ENCODE assay signal across 29 cellular contexts in genomic region chr16:951660-952301, GRCh38. TPM values are rescaled to one million over a fixed set of nuclear protein-coding genes. Genes with fewer than 3 reads are reported as not detected.
A peak's percentile ranks its signal among the peaks of the same experiment; 100 is the strongest.
DNase-seq lines count a peak whose midpoint lies in the region; ATAC-seq and TF ChIP-seq lines count a peak whose summit lies in the region.
"Had no signal": no experiment of that assay in that cellular context is flagged by ENCODE, and none has a peak within 500 bp of the region (broad histone marks: within the 10 kb centered on the region; RNA-seq: fewer than 3 reads in every experiment).

No MANE protein-coding gene starts in this region.

- H3K36me3 ChIP-seq in psoas muscle (ENCODE audit: insufficient read depth in 1 of 2, low read depth in 1 of 2), result peaks cover 0 to 17% of the 10 kb centered on the region in 2 donors
- no peaks in the 10 kb centered on the region for H3K36me3 ChIP-seq in BE2C
- H3K36me3 ChIP-seq: thyroid gland had no signal

- H3K27ac Mint-ChIP-seq in chondrocyte (ENCODE audit: unreplicated experiment), result no peak overlapping the region
- H3K27ac Mint-ChIP-seq: activated naive CD8-positive, alpha-beta T cell treated with anti-CD3 and anti-CD28 coated beads, Interleukin-2, amount 10 ng/mL, durations not matched to agents 7 days and 5 days; activated T-helper 17 cell treated with anti-CD3 and anti-CD28 coated beads, Interleukin-2, amount 50 U/mL, for 72 hours; CD4-positive, alpha-beta T cell; naive thymus-derived CD8-positive, alpha-beta T cell had no signal

- H3K36me3 Mint-ChIP-seq in chondrocyte (ENCODE audit: low read depth), result peaks cover 17% of the 10 kb centered on the region

- no peak for TF ChIP-seq CTCF in C4-2B (conservative IDR thresholded peaks at IDR 0.05)
- no peak for TF ChIP-seq CTCF in chondrocyte (IDR thresholded peaks at IDR 0.05)
- TF ChIP-seq CTCF in psoas muscle (IDR thresholded peaks at IDR 0.05), result no peak
- no peak for TF ChIP-seq CTCF in BE2C (IDR thresholded peaks at IDR 0.05; ENCODE audit: low read depth, low read length)

- no peaks in the 10 kb centered on the region for H3K9me3 Mint-ChIP-seq in chondrocyte (ENCODE audit: low read depth)
- H3K9me3 Mint-ChIP-seq: activated naive CD8-positive, alpha-beta T cell treated with anti-CD3 and anti-CD28 coated beads, Interleukin-2, amount 10 ng/mL, durations not matched to agents 7 days and 5 days; activated T-helper 17 cell treated with anti-CD3 and anti-CD28 coated beads, Interleukin-2, amount 50 U/mL, for 72 hours; CD4-positive, alpha-beta T cell; naive thymus-derived CD8-positive, alpha-beta T cell had no signal

- H3K4me1 ChIP-seq in psoas muscle (no peaks in the 10 kb centered on the region), BE2C (no peaks in the 10 kb centered on the region)
- H3K4me1 ChIP-seq: gastrocnemius medialis, right atrium auricular region, thyroid gland had no signal

- no peaks in the 10 kb centered on the region for H3K27me3 Mint-ChIP-seq in chondrocyte (ENCODE audit: low read depth)
- H3K27me3 Mint-ChIP-seq: activated naive CD8-positive, alpha-beta T cell treated with anti-CD3 and anti-CD28 coated beads, Interleukin-2, amount 10 ng/mL, durations not matched to agents 7 days and 5 days; activated T-helper 17 cell treated with anti-CD3 and anti-CD28 coated beads, Interleukin-2, amount 50 U/mL, for 72 hours; brain; CD4-positive, alpha-beta T cell; naive thymus-derived CD8-positive, alpha-beta T cell had no signal

- H3K4me3 ChIP-seq in psoas muscle (no peak overlapping the region), BE2C (ENCODE audit: low read depth, low read length) (no peak overlapping the region)
- H3K4me3 ChIP-seq: gastrocnemius medialis, hepatocyte, right atrium auricular region, thyroid gland had no signal

- peaks cover 5% of the 10 kb centered on the region for H3K4me1 Mint-ChIP-seq in chondrocyte (ENCODE audit: low read depth)

- no peaks in the 10 kb centered on the region for H3K27me3 ChIP-seq in psoas muscle (ENCODE audit: insufficient read depth in 3 of 3, low read length in 2 of 3)
- no peaks in the 10 kb centered on the region for H3K27me3 ChIP-seq in BE2C
- H3K27me3 ChIP-seq: gastrocnemius medialis, hepatocyte, right atrium auricular region, thyroid gland had no signal

- H3K9me3 ChIP-seq in psoas muscle (no peaks in the 10 kb centered on the region), BE2C (no peaks in the 10 kb centered on the region)
- H3K9me3 ChIP-seq: gastrocnemius medialis, right atrium auricular region, SK-N-SH, thyroid gland had no signal

- ATAC-seq in psoas muscle (peak in 3 of 4 donors; percentile 19 to 84 (median 57)), HG03460 (IDR thresholded peaks at IDR 0.05; ENCODE audit: unreplicated experiment) (no peak), HG03280 (IDR thresholded peaks at IDR 0.05; ENCODE audit: unreplicated experiment) (no peak), HG03108 (IDR thresholded peaks at IDR 0.05; ENCODE audit: unreplicated experiment) (no peak)
- ATAC-seq: activated T-helper 17 cell treated with anti-CD3 and anti-CD28 coated beads, Interleukin-2, amount 50 U/mL, for 72 hours; gastrocnemius medialis; left ventricle myocardium superior; naive thymus-derived CD8-positive, alpha-beta T cell; stimulated activated naive CD8-positive, alpha-beta T cell treated with anti-CD3 and anti-CD28 coated beads, Interleukin-15, Interleukin-2, amounts not matched to agents 100 U/mL and 50 U/mL, for 24 hours had no signal

- H3K27ac ChIP-seq in C4-2B (peak overlapping the region; percentile 66), psoas muscle (no peak overlapping the region)
- H3K27ac ChIP-seq: gastrocnemius medialis, hepatocyte, KMS-11, right atrium auricular region, thyroid gland had no signal

- WGBS in psoas muscle, 3 donors, result 83 to 88% (median 87%) methylated on average over 22 of the region's 22 CpGs

- no peak overlapping the region for H3K4me3 Mint-ChIP-seq in chondrocyte (ENCODE audit: unreplicated experiment)
- H3K4me3 Mint-ChIP-seq: activated naive CD8-positive, alpha-beta T cell treated with anti-CD3 and anti-CD28 coated beads, Interleukin-2, amount 10 ng/mL, durations not matched to agents 7 days and 5 days; activated T-helper 17 cell treated with anti-CD3 and anti-CD28 coated beads, Interleukin-2, amount 50 U/mL, for 72 hours; CD4-positive, alpha-beta T cell; immature natural killer cell had no signal

- intact Hi-C loops in psoas muscle (cut with DNase I), result no loop called here

- DNase-seq in M059J (ENCODE audit: low read depth), result peak; percentile 69
- DNase-seq in chondrocyte (ENCODE audit: low spot score), result peak; percentile 84
- no peak for DNase-seq in psoas muscle
- DNase-seq in BE2C, result no peak
- DNase-seq: activated CD8-positive, alpha-beta memory T cell treated with anti-CD3 and anti-CD28 coated beads, Interleukin-2, amount 50 U/mL, for 4 hours; activated naive CD8-positive, alpha-beta T cell treated with anti-CD3 and anti-CD28 coated beads, Interleukin-2, amount 10 ng/mL, durations not matched to agents 7 days and 5 days; CD4-positive, alpha-beta T cell; effector memory CD4-positive, alpha-beta T cell; gastrocnemius medialis; left ventricle myocardium superior; midbrain; naive thymus-derived CD8-positive, alpha-beta T cell; NCI-H1048; NCI-H1694 treated with DMSO at 0.1 percent for 48 hours; NCI-H2171 treated with DMSO at 0.1 percent for 48 hours; NCI-H69; SK-N-SH; stimulated activated naive CD8-positive, alpha-beta T cell treated with anti-CD3 and anti-CD28 coated beads, Interleukin-15, Interleukin-2, amounts not matched to agents 100 U/mL and 50 U/mL, for 24 hours; thyroid gland had no signal

RNA-seq across cellular contexts. Expression of gene LMF1, which starts 19.0 kb away (rescaled TPM):
- 2.4 and 2.8 TPM in 2 replicates for total RNA-seq in M059J (2014; rRNA removed; shearing (Covaris generic))
- total RNA-seq in chondrocyte, result 21.6 to 25.6 TPM (median 21.7 TPM) in 3 replicates
- total RNA-seq in psoas muscle, result 1 to 10 TPM; 4.0 to 9.0 (median 6.8) TPM
- polyA plus RNA-seq in psoas muscle, result 1 to 10 TPM; 1.9 to 2.7 (median 2.7) TPM
- polyA plus RNA-seq in BE2C (2012; ENCODE audit: insufficient read depth, insufficient read length, low read depth), result 4.3 TPM

RNA-seq across cellular contexts. Expression of gene SOX8, which starts 29.8 kb away (rescaled TPM):
- not detected in 2 replicates for total RNA-seq in M059J (2014; rRNA removed; shearing (Covaris generic))
- total RNA-seq in chondrocyte, result 0.10 to 0.15 TPM (median 0.15 TPM) in 3 replicates
- 1 to 10 TPM in 2 of 4 donors, under 1 TPM in 2; 0.57 to 2.1 (median 1.3) TPM for total RNA-seq in psoas muscle
- 1 to 10 TPM in 1 of 3 donors, under 1 TPM in 2; 0.45 to 5.0 (median 0.51) TPM for polyA plus RNA-seq in psoas muscle
- not detected for polyA plus RNA-seq in BE2C (2012; ENCODE audit: insufficient read depth, insufficient read length, low read depth)
- polyA plus RNA-seq: SK-N-SH had no signal

Comparison
In these comparisons a context has a peak if more than half of its experiments do, and no peak if none do; other contexts are left out.
1. DNase-seq: peak in M059J (single experiment) and chondrocyte (single experiment); none in psoas muscle (0 of 2) and BE2C (single experiment).
2. ATAC-seq: peak in psoas muscle (3 of 4); none in HG03460 (single experiment), HG03280 (single experiment) and HG03108 (single experiment).